In genomic region chr1:29500651-29501050, GRCh38 we compare ENCODE assay signal across 20 cellular contexts.
"Had no signal": no experiment of that assay in that cellular context is flagged by ENCODE, and none has a peak within 500 bp of the region (broad histone marks: within the 10 kb centered on the region; RNA-seq: fewer than 3 reads in every experiment).

No MANE protein-coding gene starts in this region.

- H3K9me3 Mint-ChIP-seq: activated naive CD8-positive, alpha-beta T cell treated with anti-CD3 and anti-CD28 coated beads, Interleukin-2, amount 10 ng/mL, durations not matched to agents 7 days and 5 days; activated T-cell treated with anti-CD3 and anti-CD28 coated beads, Interleukin-2, amount 50 U/mL, for 72 hours; effector memory CD8-positive, alpha-beta T cell had no signal

- DNase-seq: activated CD4-positive, alpha-beta T cell treated with anti-CD3 and anti-CD28 coated beads for 1 hour; activated CD4-positive, alpha-beta T cell treated with anti-CD3 and anti-CD28 coated beads, Interleukin-2, amount 50 U/mL, for 4 hours; activated naive CD4-positive, alpha-beta T cell; activated naive CD8-positive, alpha-beta T cell treated with anti-CD3 and anti-CD28 coated beads, Interleukin-2, amount 10 ng/mL, durations not matched to agents 7 days and 5 days; activated T-cell treated with anti-CD3 and anti-CD28 coated beads, Interleukin-2, amount 50 U/mL, for 72 hours; effector memory CD8-positive, alpha-beta T cell; foreskin keratinocyte; left colon; naive B cell; retina; small intestine; stimulated activated CD4-positive, alpha-beta T cell treated with anti-CD3 and anti-CD28 coated beads, Interleukin-4, amount 100 ng/mL, for 24 hours; stimulated activated naive CD4-positive, alpha-beta T cell; substantia nigra; T-helper 1 cell; T1000; uterus had no signal

- H3K27ac ChIP-seq: foreskin keratinocyte, tibial nerve, uterus had no signal

- H3K4me3 ChIP-seq: lung, tibial nerve, uterus had no signal

- H3K9me3 ChIP-seq: uterus had no signal

- ATAC-seq: activated T-cell treated with anti-CD3 and anti-CD28 coated beads, Interleukin-2, amount 50 U/mL, for 72 hours; effector memory CD8-positive, alpha-beta T cell; foreskin keratinocyte; left colon had no signal

- H3K27ac Mint-ChIP-seq: activated naive CD8-positive, alpha-beta T cell treated with anti-CD3 and anti-CD28 coated beads, Interleukin-2, amount 10 ng/mL, durations not matched to agents 7 days and 5 days; activated T-cell treated with anti-CD3 and anti-CD28 coated beads, Interleukin-2, amount 50 U/mL, for 72 hours; effector memory CD8-positive, alpha-beta T cell had no signal

- H3K36me3 Mint-ChIP-seq: activated naive CD8-positive, alpha-beta T cell treated with anti-CD3 and anti-CD28 coated beads, Interleukin-2, amount 10 ng/mL, durations not matched to agents 7 days and 5 days; brain had no signal

- H3K4me1 Mint-ChIP-seq: activated naive CD8-positive, alpha-beta T cell treated with anti-CD3 and anti-CD28 coated beads, Interleukin-2, amount 10 ng/mL, durations not matched to agents 7 days and 5 days; naive B cell had no signal

- H3K4me1 ChIP-seq: foreskin keratinocyte, tibial nerve, uterus had no signal

- H3K27me3 ChIP-seq: tibial nerve, uterus had no signal

- H3K4me3 Mint-ChIP-seq: activated naive CD8-positive, alpha-beta T cell treated with anti-CD3 and anti-CD28 coated beads, Interleukin-2, amount 10 ng/mL, durations not matched to agents 7 days and 5 days; activated T-cell treated with anti-CD3 and anti-CD28 coated beads, Interleukin-2, amount 50 U/mL, for 72 hours; effector memory CD8-positive, alpha-beta T cell; naive B cell had no signal

- H3K36me3 ChIP-seq: tibial nerve, uterus had no signal
